ENCODE assay signal across 7 cellular contexts in genomic region chr6:1947922-1948321, GRCh38.
"Had no signal": no experiment of that assay in that cellular context is flagged by ENCODE, and none has a peak within 500 bp of the region (broad histone marks: within the 10 kb centered on the region; RNA-seq: fewer than 3 reads in every experiment).

No MANE protein-coding gene starts in this region.

- DNase-seq: GDM1, GF-D8 had no signal

- FAIRE-seq: G401.6, GM12878, GM12891, GM12892, GM18507 had no signal

- H3K4me3 ChIP-seq: GM12878 had no signal

- ATAC-seq: GM12878 had no signal
